Comparison of ENCODE assay signal across 1 cellular context in genomic region chr19:53903055-53903680, GRCh38.
TF ChIP-seq lines count a peak whose summit lies in the region.

No MANE protein-coding gene starts in this region.

TF ChIP-seq in HEK293, 187 proteins besides CTCF, POLR2A, EP300 and RAD21 (continued from another document):
- TF ChIP-seq ZBTB10 (tag by site-specific recombination; IDR thresholded peaks at IDR 0.05), result no peak
- peak; percentile 58; the same call in 1 of the 2 replicates for TF ChIP-seq ZNF394 (tag by site-specific recombination; IDR thresholded peaks at IDR 0.05; ENCODE audit: borderline replicate concordance)
- TF ChIP-seq REST (tag by site-specific recombination; IDR thresholded peaks at IDR 0.05), result peak; percentile 96
- TF ChIP-seq ZBTB49 (tag by site-specific recombination; IDR thresholded peaks at IDR 0.05; ENCODE audit: low read depth), result no peak
- TF ChIP-seq WT1 (tag by site-specific recombination; IDR thresholded peaks at IDR 0.05), result no peak
- no peak for TF ChIP-seq ZNF248 (tag by site-specific recombination; IDR thresholded peaks at IDR 0.05)
TF ChIP-seq in HEK293: peak in this region for 4.
